Comparison of ENCODE assay signal across 21 cellular contexts in genomic region chr5:21263361-21263760, GRCh38.
"Had no signal": no experiment of that assay in that cellular context is flagged by ENCODE, and none has a peak within 500 bp of the region (broad histone marks: within the 10 kb centered on the region; RNA-seq: fewer than 3 reads in every experiment).

No MANE protein-coding gene starts in this region.

- H3K27ac ChIP-seq: esophagus squamous epithelium, prostate gland, right atrium auricular region, VCaP had no signal

- H3K4me3 ChIP-seq: esophagus squamous epithelium, prostate gland, right atrium auricular region had no signal

- H3K27ac Mint-ChIP-seq: activated naive CD4-positive, alpha-beta T cell treated with anti-CD3 and anti-CD28 coated beads, Interleukin-2, amount 50 U/mL, for 72 hours; effector memory CD8-positive, alpha-beta T cell; nephron had no signal

- H3K4me3 Mint-ChIP-seq: effector memory CD8-positive, alpha-beta T cell; nephron had no signal

- H3K36me3 Mint-ChIP-seq: activated naive CD4-positive, alpha-beta T cell treated with anti-CD3 and anti-CD28 coated beads, Interleukin-2, amount 50 U/mL, for 72 hours had no signal

- H3K9me3 Mint-ChIP-seq: nephron had no signal

- H3K36me3 ChIP-seq: esophagus squamous epithelium, prostate gland, right atrium auricular region had no signal

- H3K9me3 ChIP-seq: esophagus squamous epithelium, prostate gland, right atrium auricular region had no signal

- H3K4me1 ChIP-seq: esophagus squamous epithelium, prostate gland, right atrium auricular region had no signal

- ATAC-seq: activated naive CD4-positive, alpha-beta T cell treated with anti-CD3 and anti-CD28 coated beads, Interleukin-2, amount 50 U/mL, for 72 hours; effector memory CD8-positive, alpha-beta T cell; stimulated activated naive CD8-positive, alpha-beta T cell treated with anti-CD3 and anti-CD28 coated beads, Interleukin-15, Interleukin-2, amounts not matched to agents 100 U/mL and 50 U/mL, for 24 hours had no signal

- DNase-seq: activated CD4-positive, CD25-positive, alpha-beta regulatory T cell treated with anti-CD3 and anti-CD28 coated beads, Interleukin-2, amount 50 U/mL, for 72 hours; activated CD8-positive, alpha-beta memory T cell treated with anti-CD3 and anti-CD28 coated beads for 24 hours; activated CD8-positive, alpha-beta memory T cell treated with anti-CD3 and anti-CD28 coated beads, Interleukin-2, amount 50 U/mL, for 48 hours; activated gamma-delta T cell; amniotic stem cell; cerebellar nuclear complex; effector memory CD8-positive, alpha-beta T cell; esophagus squamous epithelium; foreskin melanocyte; hypothalamus; midbrain; occipital lobe; stimulated activated naive CD8-positive, alpha-beta T cell treated with anti-CD3 and anti-CD28 coated beads, Interleukin-15, Interleukin-2, amounts not matched to agents 100 U/mL and 50 U/mL, for 24 hours; SW 1271; T-helper 2 cell; trophoblast cell had no signal

- H3K27me3 ChIP-seq: esophagus squamous epithelium, right atrium auricular region had no signal

- H3K4me1 Mint-ChIP-seq: nephron had no signal

- H3K27me3 Mint-ChIP-seq: effector memory CD8-positive, alpha-beta T cell had no signal
